In the genomic region with DNA sequence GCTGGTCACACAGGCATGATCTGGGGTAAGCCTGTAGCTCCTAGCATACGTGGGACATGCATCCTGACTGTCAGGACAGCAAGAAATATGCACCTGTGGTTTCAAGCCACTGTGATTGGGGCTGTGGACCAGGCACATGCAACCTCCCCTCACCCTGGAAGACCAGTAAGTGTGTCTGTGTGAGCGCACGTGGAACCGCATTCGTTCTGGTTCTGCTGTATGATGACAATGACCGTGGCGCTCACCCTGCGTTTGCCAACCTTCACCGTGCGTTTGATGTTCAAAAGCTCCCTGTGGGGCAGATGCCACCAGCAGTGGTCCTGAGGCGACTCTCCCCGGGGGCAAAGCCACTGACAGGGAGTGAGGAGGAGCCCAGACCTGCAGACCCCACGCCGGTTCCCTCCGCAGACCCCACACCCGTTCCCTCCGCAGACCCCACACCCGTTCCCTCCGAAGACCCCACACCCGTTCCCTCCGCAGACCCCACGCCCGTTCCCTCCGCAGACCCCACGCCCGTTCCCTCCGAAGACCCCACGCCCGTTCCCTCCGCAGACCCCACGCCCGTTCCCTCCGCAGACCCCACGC, we compare ENCODE assay signal across 32 cellular contexts.
"Had no signal": no experiment of that assay in that cellular context is flagged by ENCODE, and none has a peak within 500 bp of the region (broad histone marks: within the 10 kb centered on the region; RNA-seq: fewer than 3 reads in every experiment).

No MANE protein-coding gene starts in this region.

- H3K27me3 ChIP-seq: adrenal gland, body of pancreas had no signal

- H3K27ac ChIP-seq: adrenal gland, body of pancreas, dorsolateral prefrontal cortex, esophagus squamous epithelium, WERI-Rb-1 had no signal

- H3K27ac Mint-ChIP-seq: activated B cell treated with CpG ODN at 0.5 μM for 24 hours; activated CD8-positive, alpha-beta T cell treated with anti-CD3 and anti-CD28 coated beads for 36 hours; activated naive CD8-positive, alpha-beta T cell treated with anti-CD3 and anti-CD28 coated beads for 36 hours; activated naive CD8-positive, alpha-beta T cell treated with anti-CD3 and anti-CD28 coated beads, Interleukin-2, amount 50 U/mL, for 24 hours; activated T-helper 17 cell treated with anti-CD3 and anti-CD28 coated beads, Interleukin-2, amount 50 U/mL, for 72 hours; dendritic cell treated with granulocyte-macrophage colony-stimulating factor and Interleukin-4, amounts not matched to agents 40 ng/mL and 50 ng/mL, for 4 days; effector memory CD8-positive, alpha-beta T cell; T-helper 17 cell; T-helper 2 cell treated with Interferon-gamma antibody and Interleukin-4, amounts not matched to agents 5 μg/mL and 100 μg/mL, for 36 hours had no signal

- H3K4me3 ChIP-seq: adrenal gland, body of pancreas, dorsolateral prefrontal cortex, esophagus squamous epithelium had no signal

- ATAC-seq: activated CD4-positive, CD25-positive, alpha-beta regulatory T cell treated with anti-CD3 and anti-CD28 coated beads, Interleukin-2, amount 50 U/mL, for 24 hours; activated CD8-positive, alpha-beta T cell treated with anti-CD3 and anti-CD28 coated beads for 36 hours; activated naive CD8-positive, alpha-beta T cell treated with anti-CD3 and anti-CD28 coated beads, Interleukin-2, amount 50 U/mL, for 24 hours; activated T-cell treated with anti-CD3 and anti-CD28 coated beads, Interleukin-2, amount 50 U/mL, for 4 hours; activated T-helper 17 cell treated with anti-CD3 and anti-CD28 coated beads, Interleukin-2, amount 50 U/mL, for 72 hours; body of pancreas; effector memory CD8-positive, alpha-beta T cell; T-helper 17 cell had no signal

- H3K9me3 Mint-ChIP-seq: activated B cell treated with CpG ODN at 0.5 μM for 24 hours; activated CD8-positive, alpha-beta T cell treated with anti-CD3 and anti-CD28 coated beads for 36 hours; activated naive CD8-positive, alpha-beta T cell treated with anti-CD3 and anti-CD28 coated beads for 36 hours; activated naive CD8-positive, alpha-beta T cell treated with anti-CD3 and anti-CD28 coated beads, Interleukin-2, amount 50 U/mL, for 24 hours; activated T-cell treated with anti-CD3 and anti-CD28 coated beads, Interleukin-2, amount 50 U/mL, for 4 hours; activated T-helper 17 cell treated with anti-CD3 and anti-CD28 coated beads, Interleukin-2, amount 50 U/mL, for 72 hours; dendritic cell treated with granulocyte-macrophage colony-stimulating factor and Interleukin-4, amounts not matched to agents 40 ng/mL and 50 ng/mL, for 4 days; effector memory CD8-positive, alpha-beta T cell; T-helper 2 cell treated with Interferon-gamma antibody and Interleukin-4, amounts not matched to agents 5 μg/mL and 100 μg/mL, for 36 hours had no signal

- H3K4me3 Mint-ChIP-seq: activated B cell treated with CpG ODN at 0.5 μM for 24 hours; activated CD8-positive, alpha-beta T cell treated with anti-CD3 and anti-CD28 coated beads for 36 hours; activated naive CD8-positive, alpha-beta T cell treated with anti-CD3 and anti-CD28 coated beads for 36 hours; activated naive CD8-positive, alpha-beta T cell treated with anti-CD3 and anti-CD28 coated beads, Interleukin-2, amount 50 U/mL, for 24 hours; activated T-cell treated with anti-CD3 and anti-CD28 coated beads, Interleukin-2, amount 50 U/mL, for 4 hours; activated T-helper 17 cell treated with anti-CD3 and anti-CD28 coated beads, Interleukin-2, amount 50 U/mL, for 72 hours; dendritic cell treated with granulocyte-macrophage colony-stimulating factor and Interleukin-4, amounts not matched to agents 40 ng/mL and 50 ng/mL, for 4 days; effector memory CD8-positive, alpha-beta T cell; T-helper 17 cell; T-helper 2 cell treated with Interferon-gamma antibody and Interleukin-4, amounts not matched to agents 5 μg/mL and 100 μg/mL, for 36 hours had no signal

- H3K36me3 Mint-ChIP-seq: activated naive CD8-positive, alpha-beta T cell treated with anti-CD3 and anti-CD28 coated beads for 36 hours had no signal

- H3K4me1 Mint-ChIP-seq: activated B cell treated with CpG ODN at 0.5 μM for 24 hours; activated naive CD8-positive, alpha-beta T cell treated with anti-CD3 and anti-CD28 coated beads for 36 hours; activated naive CD8-positive, alpha-beta T cell treated with anti-CD3 and anti-CD28 coated beads, Interleukin-2, amount 50 U/mL, for 24 hours had no signal

- DNase-seq: activated B cell treated with CpG ODN at 0.5 μM for 24 hours; activated CD4-positive, alpha-beta T cell treated with anti-CD3 and anti-CD28 coated beads for 48 hours; activated CD4-positive, alpha-beta T cell treated with anti-CD3 and anti-CD28 coated beads, Interleukin-2, amount 50 U/mL, for 1 hour; activated CD4-positive, alpha-beta T cell treated with anti-CD3 and anti-CD28 coated beads, Interleukin-2, amount 50 U/mL, for 48 hours; activated CD8-positive, alpha-beta memory T cell treated with anti-CD3 and anti-CD28 coated beads for 24 hours; activated CD8-positive, alpha-beta T cell treated with anti-CD3 and anti-CD28 coated beads for 36 hours; activated effector memory CD4-positive, alpha-beta T cell treated with Interleukin-2 at 50 U/mL for 16 hours; activated gamma-delta T cell treated with Interleukin-2 at 50 U/mL for 16 hours; activated naive CD4-positive, alpha-beta T cell treated with anti-CD3 and anti-CD28 coated beads, Interleukin-2, amount 50 U/mL, for 16 hours; activated naive CD4-positive, alpha-beta T cell treated with Interleukin-2 at 50 U/mL for 16 hours; activated naive CD8-positive, alpha-beta T cell treated with anti-CD3 and anti-CD28 coated beads for 36 hours; activated naive CD8-positive, alpha-beta T cell treated with anti-CD3 and anti-CD28 coated beads, Interleukin-2, amount 50 U/mL, for 24 hours; activated T-cell treated with anti-CD3 and anti-CD28 coated beads, Interleukin-2, amount 50 U/mL, for 4 hours; adrenal gland; amygdala; aorta; body of pancreas; caudate nucleus; dorsolateral prefrontal cortex; effector CD4-positive, alpha-beta T cell; effector memory CD8-positive, alpha-beta T cell; erythroblast; esophagus squamous epithelium; foreskin melanocyte; T-helper 1 cell; T-helper 17 cell; T1000; WERI-Rb-1 had no signal

- H3K9me3 ChIP-seq: adrenal gland, body of pancreas, esophagus squamous epithelium had no signal

- H3K36me3 ChIP-seq: adrenal gland, esophagus squamous epithelium, WERI-Rb-1 had no signal

- H3K4me1 ChIP-seq: adrenal gland, body of pancreas, esophagus squamous epithelium had no signal

- H3K27me3 Mint-ChIP-seq: activated naive CD8-positive, alpha-beta T cell treated with anti-CD3 and anti-CD28 coated beads for 36 hours had no signal
